21 cellular contexts compared by ENCODE assay signal in the genomic region with DNA sequence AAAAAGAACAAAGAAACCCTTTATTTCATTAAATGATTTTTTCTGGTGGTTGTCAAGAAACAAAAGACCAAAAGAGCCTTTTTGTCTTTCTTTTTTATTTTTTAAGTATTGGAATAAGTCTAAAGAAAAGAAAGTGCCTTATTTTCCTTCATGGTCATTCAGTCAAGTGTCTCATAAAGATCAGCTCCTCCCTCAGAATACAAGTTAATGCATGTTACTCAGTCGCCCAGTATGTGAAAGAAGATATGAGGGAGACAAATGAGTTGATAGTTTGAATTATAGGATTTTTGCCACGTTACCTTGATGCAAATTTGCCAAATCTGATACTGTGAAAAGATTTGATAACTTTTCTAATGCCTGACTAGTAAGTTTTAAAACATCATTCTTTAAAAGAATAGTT.
"Had no signal": no experiment of that assay in that cellular context is flagged by ENCODE, and none has a peak within 500 bp of the region (broad histone marks: within the 10 kb centered on the region; RNA-seq: fewer than 3 reads in every experiment).

No MANE protein-coding gene starts in this region.

- H3K4me1 Mint-ChIP-seq: central memory CD8-positive, alpha-beta T cell had no signal

- H3K9me3 Mint-ChIP-seq: activated T-helper 1 cell treated with anti-CD3 and anti-CD28 coated beads, Interleukin-12 subunit alpha, Interleukin-12 subunit beta, Interleukin-2, Interleukin-4 antibody, amounts not matched to agents 30 ng/mL and 10 ng/mL and 1 ng/mL, durations not matched to agents 14 hours and 24 hours and 36 hours; central memory CD8-positive, alpha-beta T cell; naive thymus-derived CD4-positive, alpha-beta T cell had no signal

- H3K27ac ChIP-seq: brain microvascular endothelial cell, epithelial cell of prostate, sigmoid colon, thoracic aorta, vagina had no signal

- H3K27ac Mint-ChIP-seq: activated CD8-positive, alpha-beta T cell treated with anti-CD3 and anti-CD28 coated beads, Interleukin-2, amount 10 ng/mL, durations not matched to agents 7 days and 5 days; activated T-helper 1 cell treated with anti-CD3 and anti-CD28 coated beads, Interleukin-12 subunit alpha, Interleukin-12 subunit beta, Interleukin-2, Interleukin-4 antibody, amounts not matched to agents 30 ng/mL and 10 ng/mL and 1 ng/mL, durations not matched to agents 14 hours and 24 hours and 36 hours; naive thymus-derived CD4-positive, alpha-beta T cell; type B pancreatic cell had no signal

- H3K4me1 ChIP-seq: vagina had no signal

- H3K4me3 Mint-ChIP-seq: activated CD8-positive, alpha-beta T cell treated with anti-CD3 and anti-CD28 coated beads, Interleukin-2, amount 10 ng/mL, durations not matched to agents 7 days and 5 days; activated T-helper 1 cell treated with anti-CD3 and anti-CD28 coated beads, Interleukin-12 subunit alpha, Interleukin-12 subunit beta, Interleukin-2, Interleukin-4 antibody, amounts not matched to agents 30 ng/mL and 10 ng/mL and 1 ng/mL, durations not matched to agents 14 hours and 24 hours and 36 hours; central memory CD8-positive, alpha-beta T cell; naive thymus-derived CD4-positive, alpha-beta T cell; type B pancreatic cell had no signal

- H3K27me3 ChIP-seq: brain microvascular endothelial cell, sigmoid colon, vagina had no signal

- H3K4me3 ChIP-seq: lung, sigmoid colon, thoracic aorta, vagina had no signal

- H3K9me3 ChIP-seq: sigmoid colon, thoracic aorta, vagina had no signal

- DNase-seq: activated CD4-positive, alpha-beta T cell treated with anti-CD3 and anti-CD28 coated beads for 1 hour; activated CD4-positive, alpha-beta T cell treated with anti-CD3 and anti-CD28 coated beads, Interleukin-2, amount 50 U/mL, for 1 hour; activated CD8-positive, alpha-beta T cell treated with anti-CD3 and anti-CD28 coated beads, Interleukin-2, amount 10 ng/mL, durations not matched to agents 7 days and 5 days; activated gamma-delta T cell; activated naive CD4-positive, alpha-beta T cell treated with anti-CD3 and anti-CD28 coated beads, Interleukin-2, amount 50 U/mL, for 16 hours; anterior cingulate cortex; brain microvascular endothelial cell; naive thymus-derived CD4-positive, alpha-beta T cell; occipital lobe; sigmoid colon; stimulated activated CD4-positive, alpha-beta T cell treated with anti-CD3 and anti-CD28 coated beads, Interleukin-4, amount 100 ng/mL, for 1 hour; stimulated activated naive CD4-positive, alpha-beta T cell treated with Interleukin-2 at 50 U/mL for 16 hours; T-helper 9 cell had no signal

- H3K27me3 Mint-ChIP-seq: central memory CD8-positive, alpha-beta T cell; naive thymus-derived CD4-positive, alpha-beta T cell; type B pancreatic cell had no signal

- ATAC-seq: activated CD8-positive, alpha-beta T cell treated with anti-CD3 and anti-CD28 coated beads, Interleukin-2, amount 10 ng/mL, durations not matched to agents 7 days and 5 days; naive thymus-derived CD4-positive, alpha-beta T cell had no signal

- FAIRE-seq: colon had no signal
